Comparison of ENCODE assay signal across 9 cellular contexts in the genomic region with DNA sequence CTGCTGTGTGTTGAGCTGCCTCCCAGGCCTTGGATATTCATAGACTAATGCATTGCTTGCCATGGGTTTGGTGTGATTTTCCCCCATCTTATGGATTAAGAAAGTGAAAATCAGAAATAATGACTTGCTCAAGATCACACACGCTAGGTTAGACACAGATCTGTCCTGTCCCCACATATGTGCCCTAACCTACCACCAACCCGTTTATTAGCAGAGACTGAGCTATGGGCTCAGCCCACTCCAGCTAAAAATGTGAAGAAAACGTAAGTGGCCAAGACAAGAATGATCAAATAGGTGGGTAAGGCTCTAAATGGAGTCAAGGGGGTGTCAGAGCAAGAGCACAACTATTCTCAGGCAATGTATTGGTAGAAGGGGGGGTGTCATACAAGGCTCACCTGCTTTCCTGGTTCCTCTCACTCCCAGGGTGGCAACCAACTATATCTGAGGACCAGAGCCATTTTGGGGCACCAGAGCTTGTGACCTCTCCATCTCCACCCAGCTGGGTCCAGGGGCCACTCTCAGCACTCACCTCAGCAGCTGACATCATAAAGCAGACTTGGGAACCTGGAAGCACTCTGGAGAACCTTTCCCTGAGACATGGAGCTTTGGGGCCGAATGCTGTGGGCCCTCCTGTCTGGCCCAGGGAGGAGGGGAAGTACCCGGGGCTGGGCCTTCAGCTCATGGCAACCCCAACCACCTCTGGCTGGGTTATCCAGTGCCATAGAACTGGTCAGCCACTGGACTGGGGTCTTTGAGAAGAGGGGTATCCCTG. TPM values are rescaled to one million over a fixed set of nuclear protein-coding genes. Genes with fewer than 3 reads are reported as not detected.
DNase-seq lines count a peak whose midpoint lies in the region; ATAC-seq and TF ChIP-seq lines count a peak whose summit lies in the region.
"Had no signal": no experiment of that assay in that cellular context is flagged by ENCODE, and none has a peak within 500 bp of the region (broad histone marks: within the 10 kb centered on the region; RNA-seq: fewer than 3 reads in every experiment).

No MANE protein-coding gene starts in this region.

- peaks cover 0 to 3% (median 0%) of the 10 kb centered on the region in 3 experiments for H3K36me3 ChIP-seq in naive thymus-derived CD4-positive, alpha-beta T cell (ENCODE audit: control insufficient read depth in 2 of 3, insufficient read depth in 3 of 3, low read length in 3 of 3)

- peak overlapping the region; percentile 86 to 99 (median 96) for H3K4me3 Mint-ChIP-seq in naive thymus-derived CD4-positive, alpha-beta T cell

- intact Hi-C loops in naive thymus-derived CD4-positive, alpha-beta T cell (cut with micrococcal nuclease) = loop anchor here in 1 of 2 donors (5.0 kb wide), 2 partner anchors 107 to 402 kb away; no protein-coding TSS in a partner anchor

- TF ChIP-seq CTCF in AG10803 (conservative IDR thresholded peaks at IDR 0.05; ENCODE audit: low read length) (no peak), astrocyte of the cerebellum (IDR thresholded peaks at IDR 0.05; ENCODE audit: low read depth, low read length, missing control alignments) (no peak)

- no peaks in the 10 kb centered on the region for H3K9me3 ChIP-seq in naive thymus-derived CD4-positive, alpha-beta T cell (ENCODE audit: control insufficient read depth in 2 of 3, low read length in 3 of 3)

- H3K27ac Mint-ChIP-seq in naive thymus-derived CD4-positive, alpha-beta T cell = peak overlapping the region; percentile 88 to 98 (median 92)

- ATAC-seq in naive thymus-derived CD4-positive, alpha-beta T cell = no peak
- ATAC-seq in GM21390 (IDR thresholded peaks at IDR 0.05; ENCODE audit: unreplicated experiment) = no peak

- in situ Hi-C loops in astrocyte of the cerebellum (cut with HindIII; ENCODE audit: low sequenced_read_pairs) = loop anchor here (5.0 kb wide), 1 partner anchor 37 kb away; no protein-coding TSS in a partner anchor

- DNase-seq in AG10803 (ENCODE audit: low read depth) (no peak), astrocyte of the cerebellum (ENCODE audit: low read depth) (no peak), LoVo (ENCODE audit: low spot score) (no peak), GM19240 (ENCODE audit: insufficient read length, low spot score) (no peak), NCI-H446 (lab: John Stamatoyannopoulos, UW) (no peak)
- no peak for DNase-seq in Jurkat, Clone E6-1 (ENCODE audit: low read depth, low spot score)
- no peak for DNase-seq in naive thymus-derived CD4-positive, alpha-beta T cell
- DNase-seq: stimulated activated naive CD4-positive, alpha-beta T cell treated with Interleukin-2 at 50 U/mL for 16 hours had no signal

- POLR2A ChIA-PET in naive thymus-derived CD4-positive, alpha-beta T cell (lab: Charles Lee) = interaction anchor here (1.1 to 21.2 kb wide), 7 partner anchors 10 to 234 kb away, joined by 3 to 730 read pairs (median 18); partner anchors contain the start of genes CISH, CYB561D2, MAPKAPK3 and NPRL2

- peaks cover 0 to 31% (median 0%) of the 10 kb centered on the region in 5 donors for H3K36me3 Mint-ChIP-seq in naive thymus-derived CD4-positive, alpha-beta T cell

- H3K27ac ChIP-seq in naive thymus-derived CD4-positive, alpha-beta T cell (ENCODE audit: low read depth, low read length) = peak overlapping the region; percentile 84

- H3K4me3 ChIP-seq in AG10803 (ENCODE audit: low read length) = peak overlapping the region; percentile 97
- H3K4me3 ChIP-seq in Jurkat, Clone E6-1 (ENCODE audit: low read length) = peak overlapping the region; percentile 66
- peak overlapping the region; percentile 80 for H3K4me3 ChIP-seq in astrocyte of the cerebellum (ENCODE audit: low read depth, low read length)
- no peak overlapping the region for H3K4me3 ChIP-seq in naive thymus-derived CD4-positive, alpha-beta T cell (ENCODE audit: low read length)

- H3K4me1 ChIP-seq in naive thymus-derived CD4-positive, alpha-beta T cell (ENCODE audit: control insufficient read depth in 2 of 2, insufficient read depth in 2 of 2, low read length in 2 of 2) = peaks cover 64 to 72% of the 10 kb centered on the region in 2 donors

- H3K27me3 ChIP-seq in naive thymus-derived CD4-positive, alpha-beta T cell (ENCODE audit: control insufficient read depth in 2 of 2, insufficient read depth in 2 of 2, low read length in 2 of 2) = no peaks in the 10 kb centered on the region

- H3K27me3 Mint-ChIP-seq in naive thymus-derived CD4-positive, alpha-beta T cell = no peaks in the 10 kb centered on the region

- CTCF ChIA-PET in naive thymus-derived CD4-positive, alpha-beta T cell (lab: Charles Lee) = interaction anchor here (0.6 to 20.2 kb wide), 10 partner anchors 11 to 928 kb away, joined by 3 to 578 read pairs (median 8); partner anchors contain the start of genes CISH and MAPKAPK3

- H3K9me3 Mint-ChIP-seq in naive thymus-derived CD4-positive, alpha-beta T cell = no peaks in the 10 kb centered on the region

- peaks cover 29 to 82% (median 75%) of the 10 kb centered on the region in 7 donors for H3K4me1 Mint-ChIP-seq in naive thymus-derived CD4-positive, alpha-beta T cell

RNA-seq across cellular contexts. Expression of gene HEMK1, which starts 1.4 kb away (rescaled TPM):
- polyA plus RNA-seq in Jurkat, Clone E6-1 (2012; ENCODE audit: insufficient read depth, insufficient read length) = 23.6 TPM
- 10 to 100 TPM; 32.1 to 71.1 (median 66.1) TPM for total RNA-seq in naive thymus-derived CD4-positive, alpha-beta T cell
- polyA plus RNA-seq in naive thymus-derived CD4-positive, alpha-beta T cell = 10 to 100 TPM; 35.2 to 35.3 TPM

RNA-seq across cellular contexts. Expression of gene C3orf18, which starts 3.1 kb away (rescaled TPM):
- 9.9 TPM for polyA plus RNA-seq in Jurkat, Clone E6-1 (2012; ENCODE audit: insufficient read depth, insufficient read length)
- total RNA-seq in naive thymus-derived CD4-positive, alpha-beta T cell = 10 to 100 TPM; 11.1 to 67.5 (median 16.4) TPM
- polyA plus RNA-seq in naive thymus-derived CD4-positive, alpha-beta T cell = 10 to 100 TPM; 12.8 to 17.4 TPM

RNA-seq across cellular contexts. Expression of gene CISH, which starts 40.9 kb away (rescaled TPM):
- polyA plus RNA-seq in Jurkat, Clone E6-1 (2012; ENCODE audit: insufficient read depth, insufficient read length) = 5.0 TPM
- total RNA-seq in naive thymus-derived CD4-positive, alpha-beta T cell = 100 to 1,000 TPM in 1 of 5 experiments, 10 to 100 TPM in 4; 10.9 to 486 (median 28.5) TPM
- 100 to 1,000 TPM; 134 to 150 TPM for polyA plus RNA-seq in naive thymus-derived CD4-positive, alpha-beta T cell

RNA-seq across cellular contexts. Expression of gene MAPKAPK3, which starts 46.3 kb away (rescaled TPM):
- polyA plus RNA-seq in Jurkat, Clone E6-1 (2012; ENCODE audit: insufficient read depth, insufficient read length) = 69.3 TPM
- 100 to 1,000 TPM in 1 of 5 experiments, 10 to 100 TPM in 4; 26.7 to 196 (median 37.7) TPM for total RNA-seq in naive thymus-derived CD4-positive, alpha-beta T cell
- 10 to 100 TPM; 53.4 to 54.1 TPM for polyA plus RNA-seq in naive thymus-derived CD4-positive, alpha-beta T cell
